ENCODE assay signal across 1 cellular context in genomic region chr4:139054791-139055376, GRCh38.
TF ChIP-seq lines count a peak whose summit lies in the region.

No MANE protein-coding gene starts in this region.

TF ChIP-seq in IMR-90, 13 proteins besides CTCF, POLR2A, EP300 and RAD21 (continued from another document):
- no peak for TF ChIP-seq USF2 (IDR thresholded peaks at IDR 0.05; ENCODE audit: low read depth, low read length)
- no peak for TF ChIP-seq FOS (IDR thresholded peaks at IDR 0.05; ENCODE audit: low read depth, low read length)
- TF ChIP-seq RFX5 (IDR thresholded peaks at IDR 0.05; ENCODE audit: low read depth, low read length): no peak
- no peak for TF ChIP-seq BHLHE40 (IDR thresholded peaks at IDR 0.05; ENCODE audit: low read depth, low read length)
- no peak for TF ChIP-seq MAFK (IDR thresholded peaks at IDR 0.05; ENCODE audit: low read depth, low read length)
- no peak for TF ChIP-seq CEBPB (IDR thresholded peaks at IDR 0.05; ENCODE audit: low read depth, low read length)
- no peak for TF ChIP-seq SMC3 (IDR thresholded peaks at IDR 0.05; ENCODE audit: low read depth, low read length)
- no peak for TF ChIP-seq MAZ (IDR thresholded peaks at IDR 0.05; ENCODE audit: borderline replicate concordance, low read depth, low read length)
- no peak for TF ChIP-seq NFE2L2 (IDR thresholded peaks at IDR 0.05; ENCODE audit: low read depth, low read length)
TF ChIP-seq in IMR-90: peak in this region for 0.
